In genomic region chr9:4489919-4490704, GRCh38 we compare ENCODE assay signal across 8 cellular contexts. TPM values are rescaled to one million over a fixed set of nuclear protein-coding genes. Genes with fewer than 3 reads are reported as not detected.
DNase-seq lines count a peak whose midpoint lies in the region; ATAC-seq, FAIRE-seq and TF ChIP-seq lines count a peak whose summit lies in the region.

TSS of gene SLC1A1 (plus strand) at chr9:4490468. CDS start at chr9:4490680, 212 bp downstream.

- no peaks in the 10 kb centered on the region for H3K9me3 Mint-ChIP-seq in activated naive CD4-positive, alpha-beta T cell treated with anti-CD3 and anti-CD28 coated beads, Interleukin-2, amount 50 U/mL, for 24 hours

- 0 to 2% methylated on average over 32 to 72 of the region's 72 CpGs for WGBS in pancreas, 2 donors

- peaks cover 27% of the 10 kb centered on the region for H3K27me3 ChIP-seq in BLaER1
- no peaks in the 10 kb centered on the region for H3K27me3 ChIP-seq in pancreas

- H3K36me3 ChIP-seq in BLaER1 (no peaks in the 10 kb centered on the region), pancreas (no peaks in the 10 kb centered on the region)

- H3K4me3 ChIP-seq in BLaER1: peak within 1 kb of the TSS; percentile 69
- peak within 1 kb of the TSS; percentile 55 to 74 (median 64) for H3K4me3 ChIP-seq in pancreas

- H3K27ac ChIP-seq in BLaER1 (no peak within 1 kb of the TSS), pancreas (peak within 1 kb of the TSS in 3 of 4 donors; percentile 19 to 84 (median 59))

- no peak within 1 kb of the TSS for H3K9ac ChIP-seq in BLaER1

- DNase-seq in NCI-H510A (lab: John Stamatoyannopoulos, UW) (peak; percentile 28), Right ventricle myocardium superior (peak; percentile 77), pancreas (peak; percentile 53 to 88 (median 68)), UCSD-AML1 (lab: John Stamatoyannopoulos, UW; ENCODE audit: unreplicated experiment) (no peak)

- FAIRE-seq in pancreas (lab: Jason Lieb, UNC): no peak

- peaks cover 32% of the 10 kb centered on the region for H3K27me3 Mint-ChIP-seq in activated naive CD4-positive, alpha-beta T cell treated with anti-CD3 and anti-CD28 coated beads, Interleukin-2, amount 50 U/mL, for 24 hours

- H3K27ac Mint-ChIP-seq in activated naive CD4-positive, alpha-beta T cell treated with anti-CD3 and anti-CD28 coated beads, Interleukin-2, amount 50 U/mL, for 24 hours: no peak within 1 kb of the TSS

- H3K4me1 ChIP-seq in BLaER1 (peaks cover 9% of the 10 kb centered on the region; the same call in 1 of the 2 replicates), pancreas (peaks cover 0 to 3% (median 0%) of the 10 kb centered on the region in 3 donors)

- H3K4me3 Mint-ChIP-seq in activated naive CD4-positive, alpha-beta T cell treated with anti-CD3 and anti-CD28 coated beads, Interleukin-2, amount 50 U/mL, for 24 hours: peak within 1 kb of the TSS; percentile 87

- no peaks in the 10 kb centered on the region for H4K20me1 ChIP-seq in BLaER1

- ATAC-seq in GM18867 (IDR thresholded peaks at IDR 0.05; ENCODE audit: unreplicated experiment) (peak; percentile 78), HG03025 (IDR thresholded peaks at IDR 0.05; ENCODE audit: low FRiP score, unreplicated experiment) (peak; percentile 70), Right ventricle myocardium superior (ENCODE audit: poor library complexity) (peak; percentile 94), pancreas (peak; percentile 77 to 90 (median 90))

- no peak for TF ChIP-seq CTCF in pancreas (IDR thresholded peaks at IDR 0.05)

- intact Hi-C loops in Right ventricle myocardium superior (cut with DNase I): no loop called here
- intact Hi-C loops in pancreas (cut with DNase I): no loop called here

- peak within 1 kb of the TSS; percentile 90 for H3K4me2 ChIP-seq in BLaER1

- H3K9me3 ChIP-seq in BLaER1 (peaks cover 13% of the 10 kb centered on the region), pancreas (no peaks in the 10 kb centered on the region)

- H3K4me1 Mint-ChIP-seq in activated naive CD4-positive, alpha-beta T cell treated with anti-CD3 and anti-CD28 coated beads, Interleukin-2, amount 50 U/mL, for 24 hours: peaks cover 35% of the 10 kb centered on the region

- H3K36me3 Mint-ChIP-seq in activated naive CD4-positive, alpha-beta T cell treated with anti-CD3 and anti-CD28 coated beads, Interleukin-2, amount 50 U/mL, for 24 hours: no peaks in the 10 kb centered on the region

RNA-seq across cellular contexts. Expression of gene SLC1A1, which starts in this region (rescaled TPM):
- total RNA-seq in Right ventricle myocardium superior: 2.5 TPM
- total RNA-seq in pancreas: 1 to 10 TPM; 1.3 to 4.9 (median 2.5) TPM
- 1 to 10 TPM; 1.4 to 3.1 TPM for polyA plus RNA-seq in pancreas
